In genomic region chr7:5594616-5595544, GRCh38 we compare ENCODE assay signal across 8 cellular contexts. TPM values are rescaled to one million over a fixed set of nuclear protein-coding genes. Genes with fewer than 3 reads are reported as not detected.
DNase-seq lines count a peak whose midpoint lies in the region; ATAC-seq and TF ChIP-seq lines count a peak whose summit lies in the region.

No MANE protein-coding gene starts in this region.

- peaks cover 11 to 16% (median 14%) of the 10 kb centered on the region in 3 donors for H3K4me1 Mint-ChIP-seq in IgD-negative memory B cell
- H3K4me1 Mint-ChIP-seq in activated T-helper 1 cell treated with anti-CD3 and anti-CD28 coated beads, Interleukin-12 subunit alpha, Interleukin-12 subunit beta, Interleukin-2, Interleukin-4 antibody, amounts not matched to agents 30 ng/mL and 10 ng/mL and 1 ng/mL, durations not matched to agents 14 hours and 24 hours and 36 hours (ENCODE audit: low read depth): peaks cover 21% of the 10 kb centered on the region

- DNase-seq in ELR (ENCODE audit: low read depth) (peak; percentile 61), right atrium auricular region (ENCODE audit: low spot score) (no peak)
- DNase-seq in activated T-helper 1 cell treated with anti-CD3 and anti-CD28 coated beads, Interleukin-12 subunit alpha, Interleukin-12 subunit beta, Interleukin-2, Interleukin-4 antibody, amounts not matched to agents 30 ng/mL and 10 ng/mL and 1 ng/mL, durations not matched to agents 14 hours and 24 hours and 36 hours (ENCODE audit: low spot score): no peak
- no peak for DNase-seq in stimulated activated CD4-positive, alpha-beta T cell treated with anti-CD3 and anti-CD28 coated beads, Interleukin-2, amount 100 ng/mL, for 48 hours

- H3K36me3 Mint-ChIP-seq in IgD-negative memory B cell: no peaks in the 10 kb centered on the region
- peaks cover 2% of the 10 kb centered on the region for H3K36me3 Mint-ChIP-seq in activated T-helper 1 cell treated with anti-CD3 and anti-CD28 coated beads, Interleukin-12 subunit alpha, Interleukin-12 subunit beta, Interleukin-2, Interleukin-4 antibody, amounts not matched to agents 30 ng/mL and 10 ng/mL and 1 ng/mL, durations not matched to agents 14 hours and 24 hours and 36 hours (ENCODE audit: low read depth)

- no peaks in the 10 kb centered on the region for H3K9me3 ChIP-seq in right atrium auricular region
- no peaks in the 10 kb centered on the region for H3K9me3 ChIP-seq in skeletal muscle tissue (ENCODE audit: control insufficient read depth in 3 of 3, low read length in 3 of 3)

- no peaks in the 10 kb centered on the region for H3K27me3 ChIP-seq in right atrium auricular region
- H3K27me3 ChIP-seq in skeletal muscle tissue (ENCODE audit: control insufficient read depth in 3 of 3, insufficient read depth in 3 of 3, low read length in 3 of 3): peaks cover 24 to 37% (median 30%) of the 10 kb centered on the region in 3 donors

- peak overlapping the region in 2 of 3 donors; percentile 62 for H3K9ac ChIP-seq in skeletal muscle tissue (ENCODE audit: low read depth in 1 of 3, low read length in 3 of 3)

- H3K9me3 Mint-ChIP-seq in IgD-negative memory B cell: no peaks in the 10 kb centered on the region
- H3K9me3 Mint-ChIP-seq in activated T-helper 1 cell treated with anti-CD3 and anti-CD28 coated beads, Interleukin-12 subunit alpha, Interleukin-12 subunit beta, Interleukin-2, Interleukin-4 antibody, amounts not matched to agents 30 ng/mL and 10 ng/mL and 1 ng/mL, durations not matched to agents 14 hours and 24 hours and 36 hours: no peaks in the 10 kb centered on the region

- peak overlapping the region in 2 of 3 donors; percentile 14 to 84 for H3K27ac Mint-ChIP-seq in IgD-negative memory B cell
- H3K27ac Mint-ChIP-seq in activated T-helper 1 cell treated with anti-CD3 and anti-CD28 coated beads, Interleukin-12 subunit alpha, Interleukin-12 subunit beta, Interleukin-2, Interleukin-4 antibody, amounts not matched to agents 30 ng/mL and 10 ng/mL and 1 ng/mL, durations not matched to agents 14 hours and 24 hours and 36 hours: peak overlapping the region; percentile 91

- H3K36me3 ChIP-seq in right atrium auricular region: no peaks in the 10 kb centered on the region
- H3K36me3 ChIP-seq in skeletal muscle tissue (ENCODE audit: control insufficient read depth in 3 of 3, insufficient read depth in 3 of 3, low read length in 3 of 3): no peaks in the 10 kb centered on the region

- H3K4me1 ChIP-seq in right atrium auricular region (peaks cover 0 to 80% of the 10 kb centered on the region in 2 donors), skeletal muscle tissue (ENCODE audit: control insufficient read depth in 3 of 3, insufficient read depth in 3 of 3, low read length in 3 of 3) (peaks cover 27 to 40% (median 38%) of the 10 kb centered on the region in 3 donors)

- H3K27me3 Mint-ChIP-seq in IgD-negative memory B cell: peaks cover 20% of the 10 kb centered on the region
- H3K27me3 Mint-ChIP-seq in activated T-helper 1 cell treated with anti-CD3 and anti-CD28 coated beads, Interleukin-12 subunit alpha, Interleukin-12 subunit beta, Interleukin-2, Interleukin-4 antibody, amounts not matched to agents 30 ng/mL and 10 ng/mL and 1 ng/mL, durations not matched to agents 14 hours and 24 hours and 36 hours (ENCODE audit: insufficient read depth): peaks cover 23% of the 10 kb centered on the region

- no peak for ATAC-seq in HG02852 (IDR thresholded peaks at IDR 0.05; ENCODE audit: unreplicated experiment)
- no peak for ATAC-seq in HG03175 (IDR thresholded peaks at IDR 0.05; ENCODE audit: unreplicated experiment)

- intact Hi-C loops in activated T-helper 1 cell treated with anti-CD3 and anti-CD28 coated beads, Interleukin-12 subunit alpha, Interleukin-12 subunit beta, Interleukin-2, Interleukin-4 antibody, amounts not matched to agents 30 ng/mL and 10 ng/mL and 1 ng/mL, durations not matched to agents 14 hours and 24 hours and 36 hours (cut with micrococcal nuclease): loop anchor here (1.0 to 5.0 kb wide), 2 partner anchors 47 to 106 kb away; no protein-coding TSS in a partner anchor

- H3K27ac ChIP-seq in right atrium auricular region (peak overlapping the region; percentile 67 to 72), skeletal muscle tissue (ENCODE audit: low read depth, low read length) (peak overlapping the region; percentile 56)

- TF ChIP-seq CTCF in right atrium auricular region (IDR thresholded peaks at IDR 0.05): no peak

- H3K4me3 Mint-ChIP-seq in IgD-negative memory B cell: peak overlapping the region; percentile 54 to 88 (median 78)
- peak overlapping the region; percentile 75 for H3K4me3 Mint-ChIP-seq in activated T-helper 1 cell treated with anti-CD3 and anti-CD28 coated beads, Interleukin-12 subunit alpha, Interleukin-12 subunit beta, Interleukin-2, Interleukin-4 antibody, amounts not matched to agents 30 ng/mL and 10 ng/mL and 1 ng/mL, durations not matched to agents 14 hours and 24 hours and 36 hours

- H3K4me3 ChIP-seq in right atrium auricular region (peak overlapping the region; percentile 44 to 61), skeletal muscle tissue (ENCODE audit: low read length in 3 of 3) (peak overlapping the region; percentile 55 to 67 (median 56))

RNA-seq across cellular contexts. Expression of gene FSCN1, which starts 2.3 kb away (rescaled TPM):
- polyA plus RNA-seq in IgD-negative memory B cell: 0.80 TPM
- 39.1 and 39.5 TPM in 2 replicates for total RNA-seq in activated T-helper 1 cell treated with anti-CD3 and anti-CD28 coated beads, Interleukin-12 subunit alpha, Interleukin-12 subunit beta, Interleukin-2, Interleukin-4 antibody, amounts not matched to agents 30 ng/mL and 10 ng/mL and 1 ng/mL, durations not matched to agents 14 hours and 24 hours and 36 hours
- 10 to 100 TPM; 14.4 to 31.2 TPM for total RNA-seq in right atrium auricular region
- total RNA-seq in skeletal muscle tissue: 110 TPM
